ENCODE assay signal across 8 cellular contexts in the genomic region with DNA sequence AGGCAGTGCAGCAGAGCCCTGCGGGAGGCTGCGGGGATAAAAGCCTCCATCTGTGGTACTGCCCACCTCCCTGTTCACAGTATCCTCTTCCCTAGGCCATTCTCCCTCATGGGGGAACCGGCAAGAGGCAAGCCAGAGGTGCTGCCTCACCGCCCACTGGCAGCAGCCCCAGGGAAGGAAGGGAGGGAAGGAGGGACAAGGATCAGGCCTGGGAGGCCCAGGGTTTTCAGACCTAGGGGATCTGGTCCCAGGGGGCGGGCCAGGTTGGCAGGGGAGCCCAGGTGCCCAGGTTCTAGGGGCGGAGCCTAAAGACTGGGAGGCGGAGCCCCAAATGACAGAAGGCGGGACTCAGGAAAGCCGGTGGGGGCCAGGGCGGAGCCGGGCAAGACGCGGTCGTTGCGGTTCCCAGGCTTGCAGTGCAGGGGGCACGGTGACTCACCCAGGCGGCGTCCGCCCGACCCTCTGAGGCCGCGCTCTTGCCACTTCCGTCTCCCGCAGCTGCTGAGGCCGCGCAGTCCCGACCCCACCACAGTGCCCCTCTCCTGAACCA. TPM values are rescaled to one million over a fixed set of nuclear protein-coding genes. Genes with fewer than 3 reads are reported as not detected.
A peak's percentile ranks its signal among the peaks of the same experiment; 100 is the strongest.
DNase-seq lines count a peak whose midpoint lies in the region; ATAC-seq, FAIRE-seq and TF ChIP-seq lines count a peak whose summit lies in the region.

No MANE protein-coding gene starts in this region.

- DNase-seq in NCI-H128 (lab: John Stamatoyannopoulos, UW; ENCODE audit: unreplicated experiment) (peak; percentile 83), endothelial cell (ENCODE audit: low spot score) (no peak), pancreas (peak in 1 of 6 donors; percentile 90), NOMO-1 treated with DMSO at 0.1 percent for 48 hours (lab: John Stamatoyannopoulos, UW; ENCODE audit: unreplicated experiment) (no peak), NCI-H345 treated with DMSO at 0.1 percent for 48 hours (lab: John Stamatoyannopoulos, UW; ENCODE audit: unreplicated experiment) (no peak), anterior cingulate cortex (lab: John Stamatoyannopoulos, UW) (no peak)

- H3K4me3 ChIP-seq in GM12875 (ENCODE audit: low read depth, low read length), result peak overlapping the region; percentile 73
- H3K4me3 ChIP-seq in pancreas, result peak overlapping the region; percentile 47 to 76 (median 62)

- peak overlapping the region; percentile 96 for H3K4me3 Mint-ChIP-seq in endothelial cell (ENCODE audit: unreplicated experiment)

- H3K36me3 ChIP-seq in pancreas, result no peaks in the 10 kb centered on the region

- H3K4me1 Mint-ChIP-seq in endothelial cell (ENCODE audit: unreplicated experiment), result peaks cover 21% of the 10 kb centered on the region

- no peaks in the 10 kb centered on the region for H3K9me3 Mint-ChIP-seq in endothelial cell (ENCODE audit: unreplicated experiment)

- no peaks in the 10 kb centered on the region for H3K27me3 ChIP-seq in pancreas

- peaks cover 4% of the 10 kb centered on the region for H3K36me3 Mint-ChIP-seq in endothelial cell (ENCODE audit: low read depth, unreplicated experiment)

- peaks cover 0 to 16% (median 16%) of the 10 kb centered on the region in 3 donors for H3K4me1 ChIP-seq in pancreas

- no peaks in the 10 kb centered on the region for H3K9me3 ChIP-seq in pancreas

- TF ChIP-seq CTCF in GM12875 (IDR thresholded peaks at IDR 0.05; ENCODE audit: borderline replicate concordance, insufficient read depth, low read depth, low read length) (no peak), endothelial cell (IDR thresholded peaks at IDR 0.05; ENCODE audit: unreplicated experiment) (no peak), pancreas (IDR thresholded peaks at IDR 0.05) (no peak)

- intact Hi-C loops in pancreas (cut with DNase I), result no loop called here

- H3K27me3 Mint-ChIP-seq in endothelial cell (ENCODE audit: unreplicated experiment), result peaks cover 10% of the 10 kb centered on the region

- H3K27ac Mint-ChIP-seq in endothelial cell (ENCODE audit: unreplicated experiment), result peak overlapping the region; percentile 95

- H3K27ac ChIP-seq in pancreas, result peak overlapping the region; percentile 93 to 100 (median 96)

- ATAC-seq in pancreas (peak; percentile 45 to 64 (median 62)), GM18870 (IDR thresholded peaks at IDR 0.05; ENCODE audit: unreplicated experiment) (no peak)

- WGBS in pancreas, 2 donors, result 0% methylated on average over 19 to 27 of the region's 27 CpGs

- no peak for FAIRE-seq in pancreas (lab: Jason Lieb, UNC)

RNA-seq across cellular contexts. Expression of a gene that starts 3.0 kb away (rescaled TPM):
- total RNA-seq in endothelial cell (ENCODE audit: unreplicated experiment) (24.0 TPM), pancreas (10 to 100 TPM in 5 of 6 donors, 1 to 10 TPM in 1; 8.1 to 19.9 (median 14.5) TPM)
- polyA plus RNA-seq in pancreas, result 10 to 100 TPM; 13.8 to 16.3 TPM

RNA-seq across cellular contexts. Expression of a gene that starts 29.2 kb away (rescaled TPM):
- total RNA-seq in endothelial cell (ENCODE audit: unreplicated experiment) (0.10 TPM), pancreas (under 1 TPM in 1 of 6 donors, not detected in 5; 0.04 TPM)
- not detected for polyA plus RNA-seq in pancreas
